Comparison of ENCODE assay signal across 12 cellular contexts in the genomic region with DNA sequence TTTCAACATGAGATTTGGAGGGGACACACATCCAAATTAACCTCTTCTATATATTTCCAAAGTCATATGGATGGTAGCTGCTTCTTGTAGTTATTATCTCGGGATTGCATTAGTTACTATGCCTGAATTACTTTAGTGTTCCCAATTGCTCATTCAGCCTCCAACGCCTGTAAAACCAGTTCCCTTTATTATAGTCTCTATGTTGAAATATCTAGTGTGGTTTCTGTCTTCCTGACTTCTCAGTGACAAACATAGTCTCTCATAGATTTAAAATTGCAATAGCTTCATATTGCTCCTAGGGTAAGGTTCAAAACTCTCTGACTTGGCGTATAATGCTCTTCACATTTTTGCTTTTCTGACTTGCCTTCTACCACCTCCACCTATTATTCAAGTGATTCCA.
"Had no signal": no experiment of that assay in that cellular context is flagged by ENCODE, and none has a peak within 500 bp of the region (broad histone marks: within the 10 kb centered on the region; RNA-seq: fewer than 3 reads in every experiment).

No MANE protein-coding gene starts in this region.

- H3K27ac ChIP-seq: ascending aorta, breast epithelium, uterus had no signal

- DNase-seq: activated CD4-positive, alpha-beta T cell treated with anti-CD3 and anti-CD28 coated beads for 1 hour; activated CD4-positive, alpha-beta T cell treated with anti-CD3 and anti-CD28 coated beads, Interleukin-2, amount 50 U/mL, for 4 hours; activated naive CD8-positive, alpha-beta T cell treated with anti-CD3 and anti-CD28 coated beads, Interleukin-2, amount 50 U/mL, for 24 hours; activated T-cell treated with anti-CD3 and anti-CD28 coated beads for 4 hours; hippocampal formation; stimulated activated CD4-positive, alpha-beta T cell treated with anti-CD3 and anti-CD28 coated beads, Interleukin-2, amount 100 ng/mL, for 48 hours; T-helper 9 cell; uterus had no signal

- ATAC-seq: activated naive CD8-positive, alpha-beta T cell treated with anti-CD3 and anti-CD28 coated beads, Interleukin-2, amount 50 U/mL, for 24 hours; left lobe of liver; stimulated activated memory B cell treated with anti-CD40 and anti-IgM and Interleukin-4, amounts not matched to agents 10 μg/mL and 1 μg/mL and 100 μg/mL, for 72 hours had no signal
